Comparison of ENCODE assay signal across 18 cellular contexts in genomic region chr14:68670344-68670725, GRCh38.
A peak's percentile ranks its signal among the peaks of the same experiment; 100 is the strongest.
DNase-seq lines count a peak whose midpoint lies in the region; ATAC-seq and TF ChIP-seq lines count a peak whose summit lies in the region.
"Had no signal": no experiment of that assay in that cellular context is flagged by ENCODE, and none has a peak within 500 bp of the region (broad histone marks: within the 10 kb centered on the region; RNA-seq: fewer than 3 reads in every experiment).

No MANE protein-coding gene starts in this region.

- H3K9me2 ChIP-seq in hepatocyte (replicated peaks; ENCODE audit: insufficient read depth) = no peaks in the 10 kb centered on the region

- H3K9me3 Mint-ChIP-seq in activated naive CD4-positive, alpha-beta T cell treated with anti-CD3 and anti-CD28 coated beads, Interleukin-2, amount 10 ng/mL, durations not matched to agents 7 days and 5 days = no peaks in the 10 kb centered on the region
- H3K9me3 Mint-ChIP-seq: CD4-positive, alpha-beta T cell; natural killer cell had no signal

- H3K9me3 ChIP-seq in hepatocyte (ENCODE audit: low read depth) (no peaks in the 10 kb centered on the region), gastrocnemius medialis (no peaks in the 10 kb centered on the region), vagina (no peaks in the 10 kb centered on the region)
- H3K9me3 ChIP-seq: A549 had no signal

- no peak overlapping the region for H3K27ac Mint-ChIP-seq in activated naive CD4-positive, alpha-beta T cell treated with anti-CD3 and anti-CD28 coated beads, Interleukin-2, amount 10 ng/mL, durations not matched to agents 7 days and 5 days
- H3K27ac Mint-ChIP-seq: activated T-helper 1 cell treated with anti-CD3 and anti-CD28 coated beads, Interleukin-12 subunit alpha, Interleukin-12 subunit beta, Interleukin-2, Interleukin-4 antibody, amounts not matched to agents 30 ng/mL and 10 ng/mL and 1 ng/mL, durations not matched to agents 14 hours and 24 hours and 36 hours; CD4-positive, alpha-beta T cell; natural killer cell had no signal

- no peak overlapping the region for H3K4me3 Mint-ChIP-seq in activated naive CD4-positive, alpha-beta T cell treated with anti-CD3 and anti-CD28 coated beads, Interleukin-2, amount 10 ng/mL, durations not matched to agents 7 days and 5 days
- H3K4me3 Mint-ChIP-seq: activated T-helper 1 cell treated with anti-CD3 and anti-CD28 coated beads, Interleukin-12 subunit alpha, Interleukin-12 subunit beta, Interleukin-2, Interleukin-4 antibody, amounts not matched to agents 30 ng/mL and 10 ng/mL and 1 ng/mL, durations not matched to agents 14 hours and 24 hours and 36 hours; CD4-positive, alpha-beta T cell; natural killer cell had no signal

- H3K27me3 ChIP-seq in hepatocyte (no peaks in the 10 kb centered on the region), gastrocnemius medialis (no peaks in the 10 kb centered on the region), vagina (no peaks in the 10 kb centered on the region)

- no peaks in the 10 kb centered on the region for H3K36me3 Mint-ChIP-seq in activated naive CD4-positive, alpha-beta T cell treated with anti-CD3 and anti-CD28 coated beads, Interleukin-2, amount 10 ng/mL, durations not matched to agents 7 days and 5 days
- H3K36me3 Mint-ChIP-seq: natural killer cell had no signal

- H3K4me1 Mint-ChIP-seq in activated naive CD4-positive, alpha-beta T cell treated with anti-CD3 and anti-CD28 coated beads, Interleukin-2, amount 10 ng/mL, durations not matched to agents 7 days and 5 days = peaks cover 6% of the 10 kb centered on the region

- H3K79me2 ChIP-seq in hepatocyte = no peaks in the 10 kb centered on the region

- H3K27ac ChIP-seq in hepatocyte = peak overlapping the region; percentile 83
- H3K27ac ChIP-seq in gastrocnemius medialis = peak overlapping the region; percentile 19 to 63 (median 48)
- H3K27ac ChIP-seq in vagina = peak overlapping the region; percentile 87

- intact Hi-C loops in gastrocnemius medialis (cut with DNase I; ENCODE audit: low total_unique reads) (loop anchor here (10.0 kb wide), 1 partner anchor 726 kb away; no protein-coding TSS in a partner anchor), vagina (cut with DNase I) (no loop called here)

- WGBS in hepatocyte (ENCODE audit: low lambda C conversion rate, missing lambda C conversion rate) = 100% methylated on average over 1 of the region's 1 CpG

- peak; percentile 14 for DNase-seq in activated naive CD4-positive, alpha-beta T cell treated with anti-CD3 and anti-CD28 coated beads, Interleukin-2, amount 10 ng/mL, durations not matched to agents 7 days and 5 days
- no peak for DNase-seq in activated naive CD4-positive, alpha-beta T cell treated with Interleukin-2 at 50 U/mL for 16 hours
- no peak for DNase-seq in hepatocyte (ENCODE audit: low spot score)
- DNase-seq in gastrocnemius medialis = no peak
- no peak for DNase-seq in vagina (ENCODE audit: extremely low spot score in 2 of 2)
- no peak for DNase-seq in omental fat pad (ENCODE audit: low spot score)
- DNase-seq in NCI-H524 (lab: John Stamatoyannopoulos, UW) = no peak
- DNase-seq: activated CD4-positive, alpha-beta T cell treated with anti-CD3 and anti-CD28 coated beads, Interleukin-2, amount 50 U/mL, for 48 hours; CD4-positive, alpha-beta T cell; KG1; natural killer cell; NCI-H1417; NCI-H226; stimulated activated CD4-positive, alpha-beta T cell treated with anti-CD3 and anti-CD28 coated beads, Interleukin-4, amount 100 ng/mL, for 4 hours had no signal

- TF ChIP-seq CTCF in hepatocyte (IDR thresholded peaks at IDR 0.05; ENCODE audit: poor library complexity) (no peak), gastrocnemius medialis (IDR thresholded peaks at IDR 0.05 in 4 of 5, conservative IDR thresholded peaks at IDR 0.05 in 1 of 5) (no peak), vagina (IDR thresholded peaks at IDR 0.05) (no peak), omental fat pad (IDR thresholded peaks at IDR 0.05) (no peak)

- no peak for TF ChIP-seq POLR2A in gastrocnemius medialis (IDR thresholded peaks at IDR 0.05)
- no peak for TF ChIP-seq POLR2A in vagina (IDR thresholded peaks at IDR 0.05)

- CTCF ChIA-PET in activated naive CD4-positive, alpha-beta T cell treated with anti-CD3 and anti-CD28 coated beads, Interleukin-2, amount 10 ng/mL, durations not matched to agents 7 days and 5 days (lab: Charles Lee) = no interaction called here

- in situ Hi-C loops in gastrocnemius medialis (cut with MboI; ENCODE audit: low sequenced_read_pairs in 4 of 4) = no loop called here

- H4K20me1 ChIP-seq in hepatocyte (ENCODE audit: insufficient read depth, poor library complexity, severe bottlenecking) = no peaks in the 10 kb centered on the region

- no peaks in the 10 kb centered on the region for H3K27me3 Mint-ChIP-seq in activated naive CD4-positive, alpha-beta T cell treated with anti-CD3 and anti-CD28 coated beads, Interleukin-2, amount 10 ng/mL, durations not matched to agents 7 days and 5 days
- H3K27me3 Mint-ChIP-seq: CD4-positive, alpha-beta T cell had no signal

- H3K4me3 ChIP-seq in hepatocyte (no peak overlapping the region), gastrocnemius medialis (no peak overlapping the region), vagina (no peak overlapping the region)
- H3K4me3 ChIP-seq: A549, GM12878 had no signal

- no peak for ATAC-seq in gastrocnemius medialis
- no peak for ATAC-seq in omental fat pad (ENCODE audit: low FRiP score)
- no peak for ATAC-seq in HG02840 (IDR thresholded peaks at IDR 0.05; ENCODE audit: low FRiP score, unreplicated experiment)
- ATAC-seq: A549, GM12878, natural killer cell had no signal

- no peak overlapping the region for H2AFZ ChIP-seq in hepatocyte

- H3K4me1 ChIP-seq in hepatocyte (ENCODE audit: insufficient read depth) (peaks cover 53% of the 10 kb centered on the region), gastrocnemius medialis (peaks cover 38 to 54% of the 10 kb centered on the region in 2 donors), vagina (peaks cover 88% of the 10 kb centered on the region)

- no peak overlapping the region for H3K4me2 ChIP-seq in hepatocyte
- H3K4me2 ChIP-seq: A549 had no signal

- H3K36me3 ChIP-seq in hepatocyte (replicated peaks; ENCODE audit: insufficient read depth, low read depth) (no peaks in the 10 kb centered on the region), gastrocnemius medialis (no peaks in the 10 kb centered on the region), vagina (no peaks in the 10 kb centered on the region)
